8 cellular contexts compared by ENCODE assay signal in genomic region chr4:1291091-1291490, GRCh38. TPM values are rescaled to one million over a fixed set of nuclear protein-coding genes. Genes with fewer than 3 reads are reported as not detected.
DNase-seq lines count a peak whose midpoint lies in the region; ATAC-seq, FAIRE-seq and TF ChIP-seq lines count a peak whose summit lies in the region.

No MANE protein-coding gene starts in this region.

- peaks cover 0 to 2% (median 0%) of the 10 kb centered on the region in 8 donors for H3K9me3 Mint-ChIP-seq in CD4-positive, alpha-beta memory T cell
- no peaks in the 10 kb centered on the region for H3K9me3 Mint-ChIP-seq in effector memory CD8-positive, alpha-beta T cell

- H3K18ac ChIP-seq in neuronal stem cell (ENCODE audit: low read length), result no peak overlapping the region

- H3K36me3 ChIP-seq in CD4-positive, alpha-beta memory T cell (ENCODE audit: insufficient read depth, low read length), result no peaks in the 10 kb centered on the region
- H3K36me3 ChIP-seq in neuronal stem cell (replicated peaks in 1 of 2; ENCODE audit: control insufficient read depth in 2 of 2, insufficient read depth in 2 of 2, low read length in 2 of 2), result peaks cover 4 to 6% of the 10 kb centered on the region in 2 donors

- H4K91ac ChIP-seq in neuronal stem cell (ENCODE audit: low read depth, low read length, poor library complexity), result no peak overlapping the region

- no peak overlapping the region for H2BK120ac ChIP-seq in neuronal stem cell (ENCODE audit: low read depth, low read length)

- intact Hi-C loops in CD4-positive, alpha-beta memory T cell (cut with micrococcal nuclease), result no loop called here

- H3K4me1 Mint-ChIP-seq in CD4-positive, alpha-beta memory T cell, result peaks cover 27 to 58% (median 43%) of the 10 kb centered on the region in 4 donors
- peaks cover 32 to 41% of the 10 kb centered on the region in 2 donors for H3K4me1 Mint-ChIP-seq in effector memory CD8-positive, alpha-beta T cell (ENCODE audit: low read depth in 2 of 2)

- peaks cover 57% of the 10 kb centered on the region for H3K4me1 ChIP-seq in CD4-positive, alpha-beta memory T cell (ENCODE audit: insufficient read depth, low read length)
- H3K4me1 ChIP-seq in neuronal stem cell (ENCODE audit: control insufficient read depth in 2 of 2, insufficient read depth in 1 of 2, low read depth in 1 of 2, low read length in 2 of 2), result peaks cover 11 to 12% of the 10 kb centered on the region in 2 donors

- no peak overlapping the region for H2BK5ac ChIP-seq in neuronal stem cell (ENCODE audit: low read length)

- peaks cover 23% of the 10 kb centered on the region for H3K79me1 ChIP-seq in neuronal stem cell (ENCODE audit: low read depth, low read length)

- CTCF ChIA-PET in CD4-positive, alpha-beta memory T cell (lab: Charles Lee; ENCODE audit: partially characterized antibody), result interaction anchor here (1.3 to 3.3 kb wide), 7 partner anchors 9 to 160 kb away, joined by 3 to 12 read pairs (median 3); partner anchors contain the start of gene UVSSA

- peak overlapping the region; percentile 82 to 97 (median 95) for H3K27ac Mint-ChIP-seq in CD4-positive, alpha-beta memory T cell
- peak overlapping the region; percentile 94 to 95 for H3K27ac Mint-ChIP-seq in effector memory CD8-positive, alpha-beta T cell

- no peaks in the 10 kb centered on the region for H3K9me3 ChIP-seq in CD4-positive, alpha-beta memory T cell (ENCODE audit: control insufficient read depth in 1 of 2, low read length in 2 of 2)
- H3K9me3 ChIP-seq in neuronal stem cell (replicated peaks in 1 of 2; ENCODE audit: control insufficient read depth in 2 of 2, insufficient read depth in 1 of 2, low read depth in 1 of 2, low read length in 2 of 2), result peaks cover 1 to 4% of the 10 kb centered on the region in 2 donors

- WGBS in neuronal stem cell (ENCODE audit: extremely low coverage in 2 of 2, insufficient read length in 2 of 2, insufficient replicate concordance in 1 of 2), 2 donors, result no CpG with 5 or more reads among the region's 9 CpGs

- H3K14ac ChIP-seq in neuronal stem cell (ENCODE audit: low read length), result no peak overlapping the region

- peaks cover 0 to 14% of the 10 kb centered on the region in 2 donors for H3K36me3 Mint-ChIP-seq in CD4-positive, alpha-beta memory T cell
- peaks cover 18% of the 10 kb centered on the region for H3K36me3 Mint-ChIP-seq in effector memory CD8-positive, alpha-beta T cell (ENCODE audit: insufficient read depth)

- H4K8ac ChIP-seq in neuronal stem cell (ENCODE audit: low read depth, low read length), result no peak overlapping the region

- no peaks in the 10 kb centered on the region for H3K27me3 ChIP-seq in CD4-positive, alpha-beta memory T cell (ENCODE audit: insufficient read depth, low read length)
- no peaks in the 10 kb centered on the region for H3K27me3 ChIP-seq in neuronal stem cell (ENCODE audit: control insufficient read depth in 3 of 3, insufficient read depth in 3 of 3, low read depth in 1 of 3, low read length in 3 of 3)

- no peak for FAIRE-seq in D721Med (lab: Jason Lieb, UNC)

- peak overlapping the region; percentile 76 for H3K27ac ChIP-seq in CD4-positive, alpha-beta memory T cell (ENCODE audit: low read depth, low read length)
- no peak overlapping the region for H3K27ac ChIP-seq in neuronal stem cell (replicated peaks; ENCODE audit: low read length)

- H2AK5ac ChIP-seq in neuronal stem cell (ENCODE audit: low read depth, low read length), result no peak overlapping the region

- H3K27me3 Mint-ChIP-seq in CD4-positive, alpha-beta memory T cell, result no peaks in the 10 kb centered on the region
- no peaks in the 10 kb centered on the region for H3K27me3 Mint-ChIP-seq in effector memory CD8-positive, alpha-beta T cell

- no peak overlapping the region for H2AFZ ChIP-seq in neuronal stem cell (ENCODE audit: low read length)

- peak overlapping the region; percentile 78 to 86 for H3K4me3 ChIP-seq in CD4-positive, alpha-beta memory T cell (ENCODE audit: low read length in 2 of 2)
- peak overlapping the region; percentile 80 for H3K4me3 ChIP-seq in NB4 (ENCODE audit: low read depth, low read length)
- peak overlapping the region in 1 of 2 donors; percentile 94 for H3K4me3 ChIP-seq in neuronal stem cell (ENCODE audit: low read length in 2 of 2)

- no peak overlapping the region for H3K4ac ChIP-seq in neuronal stem cell (ENCODE audit: low read length)

- ATAC-seq in effector memory CD8-positive, alpha-beta T cell (replicated peaks), result no peak
- no peak for ATAC-seq in GM19463 (IDR thresholded peaks at IDR 0.05; ENCODE audit: unreplicated experiment)

- H3K9ac ChIP-seq in neuronal stem cell (ENCODE audit: low read depth, low read length, poor library complexity), result no peak overlapping the region

- TF ChIP-seq CTCF in NB4 (IDR thresholded peaks at IDR 0.05; ENCODE audit: low read depth, low read length) (no peak), D721Med (IDR thresholded peaks at IDR 0.05; ENCODE audit: insufficient read depth, missing control alignments) (no peak)

- POLR2A ChIA-PET in CD4-positive, alpha-beta memory T cell (lab: Charles Lee; ENCODE audit: partially characterized antibody), result interaction anchor here (1.1 to 3.8 kb wide), 7 partner anchors 37 to 580 kb away, joined by 3 to 43 read pairs (median 6); partner anchors contain the start of genes CTBP1, NSD2 and UVSSA

- no peak overlapping the region for H3K23ac ChIP-seq in neuronal stem cell (ENCODE audit: low read depth, low read length, poor library complexity)

- H3K4me2 ChIP-seq in neuronal stem cell (ENCODE audit: insufficient read depth, low read length, poor library complexity, severe bottlenecking), result peak overlapping the region; percentile 93

- no peak overlapping the region for H2BK12ac ChIP-seq in neuronal stem cell (ENCODE audit: low read length)

- no peak for TF ChIP-seq POLR2A in NB4 (IDR thresholded peaks at IDR 0.05; ENCODE audit: extremely low read depth, insufficient read length)

- DNase-seq in CD4-positive, alpha-beta memory T cell, result no peak
- DNase-seq in NB4 (ENCODE audit: low read depth) (no peak), neuronal stem cell (ENCODE audit: low spot score) (no peak), D721Med (ENCODE audit: insufficient read length, low spot score) (no peak), NCI-H1930 (lab: John Stamatoyannopoulos, UW) (no peak), HT-29 (ENCODE audit: low spot score) (no peak)
- DNase-seq in effector memory CD8-positive, alpha-beta T cell, result no peak

- peak overlapping the region; percentile 90 to 94 (median 92) for H3K4me3 Mint-ChIP-seq in CD4-positive, alpha-beta memory T cell
- peak overlapping the region; percentile 93 for H3K4me3 Mint-ChIP-seq in effector memory CD8-positive, alpha-beta T cell

- H2BK15ac ChIP-seq in neuronal stem cell (ENCODE audit: low read length), result no peak overlapping the region

RNA-seq across cellular contexts. Expression of gene MAEA, which starts 1.4 kb away (rescaled TPM):
- 100 to 1,000 TPM; 101 to 106 TPM for total RNA-seq in CD4-positive, alpha-beta memory T cell
- polyA plus RNA-seq in CD4-positive, alpha-beta memory T cell, result 10 to 100 TPM; 54.1 to 70.9 TPM
- polyA plus RNA-seq in neuronal stem cell (2013, experiment 1 of 2), result 38.4 TPM
- polyA plus RNA-seq in neuronal stem cell (2013, experiment 2 of 2), result 37.0 TPM
- total RNA-seq in HT-29 (2014; rRNA removed; shearing (Covaris generic)), result 127 and 139 TPM in 2 replicates

RNA-seq across cellular contexts. Expression of gene CTBP1, which starts 42.2 kb away (rescaled TPM):
- total RNA-seq in CD4-positive, alpha-beta memory T cell, result 100 to 1,000 TPM; 186 to 195 TPM
- polyA plus RNA-seq in CD4-positive, alpha-beta memory T cell, result 10 to 100 TPM; 39.3 to 79.0 TPM
- 151 TPM for polyA plus RNA-seq in neuronal stem cell (2013, experiment 1 of 2)
- 149 TPM for polyA plus RNA-seq in neuronal stem cell (2013, experiment 2 of 2)
- total RNA-seq in HT-29 (2014; rRNA removed; shearing (Covaris generic)), result 631 and 665 TPM in 2 replicates

RNA-seq across cellular contexts. Expression of gene UVSSA, which starts 55.9 kb away (rescaled TPM):
- total RNA-seq in CD4-positive, alpha-beta memory T cell, result 10 to 100 TPM; 44.4 to 44.6 TPM
- 1 to 10 TPM; 2.4 to 6.8 TPM for polyA plus RNA-seq in CD4-positive, alpha-beta memory T cell
- 8.6 TPM for polyA plus RNA-seq in neuronal stem cell (2013, experiment 1 of 2)
- polyA plus RNA-seq in neuronal stem cell (2013, experiment 2 of 2), result 8.7 TPM
- total RNA-seq in HT-29 (2014; rRNA removed; shearing (Covaris generic)), result 17.9 and 21.7 TPM in 2 replicates
